29 cellular contexts compared by ENCODE assay signal in genomic region chr10:12799144-12799543, GRCh38.
"Had no signal": no experiment of that assay in that cellular context is flagged by ENCODE, and none has a peak within 500 bp of the region (broad histone marks: within the 10 kb centered on the region; RNA-seq: fewer than 3 reads in every experiment).

No MANE protein-coding gene starts in this region.

- H3K27me3 Mint-ChIP-seq: effector memory CD8-positive, alpha-beta T cell; naive B cell; natural killer cell treated with Interleukin-12 subunit alpha and Interleukin-12 subunit beta and Interleukin-15 and Interleukin-18, amount 100 ng/mL, for 72 hours; stimulated activated naive CD8-positive, alpha-beta T cell treated with anti-CD3 and anti-CD28 coated beads, Interleukin-15, amount 100 ng/mL, for 72 hours had no signal

- H3K27ac Mint-ChIP-seq: effector memory CD8-positive, alpha-beta T cell; mesothelial cell of epicardium; natural killer cell treated with Interleukin-12 subunit alpha and Interleukin-12 subunit beta and Interleukin-15 and Interleukin-18, amount 100 ng/mL, for 72 hours; stimulated activated naive CD8-positive, alpha-beta T cell treated with anti-CD3 and anti-CD28 coated beads, Interleukin-15, amount 100 ng/mL, for 72 hours had no signal

- H3K4me1 ChIP-seq: pancreas, suprapubic skin, transverse colon, upper lobe of right lung had no signal

- H3K27ac ChIP-seq: esophagus squamous epithelium, neutrophil, pancreas, suprapubic skin, transverse colon, upper lobe of right lung, vagina had no signal

- H3K4me1 Mint-ChIP-seq: immature natural killer cell; stimulated activated naive CD8-positive, alpha-beta T cell treated with anti-CD3 and anti-CD28 coated beads, Interleukin-15, amount 100 ng/mL, for 72 hours had no signal

- H3K36me3 Mint-ChIP-seq: mesothelial cell of epicardium had no signal

- FAIRE-seq: endometrium, keratinocyte, pancreas, small intestine had no signal

- H3K9me3 Mint-ChIP-seq: effector memory CD8-positive, alpha-beta T cell; immature natural killer cell; naive B cell; natural killer cell treated with Interleukin-12 subunit alpha and Interleukin-12 subunit beta and Interleukin-15 and Interleukin-18, amount 100 ng/mL, for 72 hours; stimulated activated naive CD8-positive, alpha-beta T cell treated with anti-CD3 and anti-CD28 coated beads, Interleukin-15, amount 100 ng/mL, for 72 hours had no signal

- ATAC-seq: effector memory CD8-positive, alpha-beta T cell; mucosa of descending colon; natural killer cell treated with Interleukin-12 subunit alpha and Interleukin-12 subunit beta and Interleukin-15 and Interleukin-18, amount 100 ng/mL, for 72 hours; pancreas; stimulated activated naive CD8-positive, alpha-beta T cell treated with anti-CD3 and anti-CD28 coated beads, Interleukin-15, amount 100 ng/mL, for 72 hours; upper lobe of right lung had no signal

- H3K4me3 ChIP-seq: esophagus squamous epithelium, lung, mucosa of descending colon, pancreas, suprapubic skin, transverse colon, upper lobe of right lung, vagina had no signal

- H3K27me3 ChIP-seq: esophagus squamous epithelium, neutrophil, pancreas, suprapubic skin, transverse colon, upper lobe of right lung, vagina had no signal

- H3K36me3 ChIP-seq: esophagus squamous epithelium, neutrophil, pancreas, suprapubic skin, transverse colon, upper lobe of right lung, vagina had no signal

- H3K9me3 ChIP-seq: esophagus squamous epithelium, mucosa of descending colon, neutrophil, pancreas, suprapubic skin, transverse colon, upper lobe of right lung, vagina had no signal

- H3K4me3 Mint-ChIP-seq: effector memory CD8-positive, alpha-beta T cell; immature natural killer cell; mesothelial cell of epicardium; natural killer cell treated with Interleukin-12 subunit alpha and Interleukin-12 subunit beta and Interleukin-15 and Interleukin-18, amount 100 ng/mL, for 72 hours; stimulated activated naive CD8-positive, alpha-beta T cell treated with anti-CD3 and anti-CD28 coated beads, Interleukin-15, amount 100 ng/mL, for 72 hours had no signal

- DNase-seq: cortex of kidney; effector memory CD8-positive, alpha-beta T cell; erythroblast; esophagus squamous epithelium; foreskin melanocyte; hypothalamus; immature natural killer cell; mesenchymal stem cell; mucosa of descending colon; naive B cell; pancreas; retina; small intestine; stimulated activated CD4-positive, alpha-beta T cell treated with anti-CD3 and anti-CD28 coated beads, Interleukin-12 subunit alpha, Interleukin-12 subunit beta, amount 100 ng/mL, for 4 hours; stimulated activated CD4-positive, alpha-beta T cell treated with anti-CD3 and anti-CD28 coated beads, Interleukin-1b, Interleukin-23, amount 100 ng/mL, for 48 hours; stimulated activated CD4-positive, alpha-beta T cell treated with anti-CD3 and anti-CD28 coated beads, Interleukin-4, amount 100 ng/mL, for 1 hour; stimulated activated CD8-positive, alpha-beta memory T cell treated with anti-CD3 and anti-CD28 coated beads, Interleukin-4, amount 100 ng/mL, for 48 hours; stimulated activated naive CD4-positive, alpha-beta T cell; stimulated activated naive CD8-positive, alpha-beta T cell treated with anti-CD3 and anti-CD28 coated beads, Interleukin-15, amount 100 ng/mL, for 72 hours; transverse colon; upper lobe of right lung had no signal
